ENCODE assay signal across 26 cellular contexts in the genomic region with DNA sequence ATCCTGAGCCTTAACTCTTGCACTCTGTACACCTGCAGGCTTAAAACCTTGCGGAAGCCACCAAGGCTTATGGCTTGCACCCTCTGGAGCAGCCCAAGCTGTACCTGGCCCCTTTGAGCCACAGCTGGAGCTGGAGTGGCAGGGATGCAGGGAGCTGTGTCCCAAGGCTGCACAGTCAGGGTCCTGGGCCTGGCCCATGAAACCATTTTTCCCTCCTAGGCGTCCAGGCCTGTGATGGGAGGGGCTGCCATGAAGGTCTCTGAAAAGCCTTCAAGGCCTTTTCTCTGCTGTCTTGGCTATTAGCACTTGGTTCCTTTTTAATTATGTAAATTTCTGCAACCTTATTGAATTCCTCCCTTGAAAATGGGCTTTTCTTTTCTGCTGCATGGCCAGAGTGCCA.
"Had no signal": no experiment of that assay in that cellular context is flagged by ENCODE, and none has a peak within 500 bp of the region (broad histone marks: within the 10 kb centered on the region; RNA-seq: fewer than 3 reads in every experiment).

No MANE protein-coding gene starts in this region.

- ATAC-seq: stimulated activated effector memory CD8-positive, alpha-beta T cell treated with anti-CD3 and anti-CD28 coated beads, Interleukin-12 subunit alpha, Interleukin-12 subunit beta, amount 100 ng/mL, for 72 hours; stimulated activated memory B cell treated with anti-CD40 and anti-IgM and Interleukin-4, amounts not matched to agents 10 μg/mL and 1 μg/mL and 100 μg/mL, for 72 hours; stimulated activated naive B cell treated with anti-CD40 and anti-IgM and Interleukin-4, amounts not matched to agents 10 μg/mL and 1 μg/mL and 100 μg/mL, for 72 hours; stimulated activated naive CD8-positive, alpha-beta T cell treated with anti-CD3 and anti-CD28 coated beads, Interleukin-15, amount 100 ng/mL, for 72 hours; stimulated activated naive CD8-positive, alpha-beta T cell treated with anti-CD3 and anti-CD28 coated beads, Interleukin-15, Interleukin-2, amounts not matched to agents 100 U/mL and 50 U/mL, for 24 hours; upper lobe of right lung had no signal

- H3K36me3 ChIP-seq: stomach, suprapubic skin, thoracic aorta, thyroid gland, tibial artery, tibial nerve, transverse colon, upper lobe of left lung, upper lobe of right lung, uterus, vagina had no signal

- H3K4me3 ChIP-seq: stomach, suprapubic skin, testis, thoracic aorta, thyroid gland, tibial artery, tibial nerve, transverse colon, upper lobe of left lung, upper lobe of right lung, uterus, vagina had no signal

- H3K27me3 ChIP-seq: stomach, testis, thyroid gland, tibial artery, tibial nerve, transverse colon, upper lobe of left lung, upper lobe of right lung, uterus, vagina had no signal

- H3K4me1 ChIP-seq: stomach, suprapubic skin, testis, thyroid gland, tibial artery, tibial nerve, transverse colon, upper lobe of left lung, upper lobe of right lung, uterus, vagina had no signal

- H3K9me3 ChIP-seq: testis, thoracic aorta, thyroid gland, tibial artery, tibial nerve, transverse colon, upper lobe of left lung, upper lobe of right lung, uterus, vagina had no signal

- H3K27ac ChIP-seq: stomach, suprapubic skin, testis, thoracic aorta, thyroid gland, tibial artery, tibial nerve, transverse colon, upper lobe of left lung, upper lobe of right lung, uterus, vagina had no signal

- DNase-seq: stimulated activated CD4-positive, alpha-beta T cell treated with anti-CD3 and anti-CD28 coated beads, Interleukin-2, amount 100 ng/mL, for 48 hours; stimulated activated CD4-positive, alpha-beta T cell treated with anti-CD3 and anti-CD28 coated beads, Interleukin-4, amount 100 ng/mL, for 1 hour; stimulated activated CD4-positive, alpha-beta T cell treated with anti-CD3 and anti-CD28 coated beads, Interleukin-4, amount 100 ng/mL, for 24 hours; stimulated activated CD4-positive, alpha-beta T cell treated with anti-CD3 and anti-CD28 coated beads, Interleukin-4, amount 100 ng/mL, for 4 hours; stimulated activated CD8-positive, alpha-beta memory T cell treated with anti-CD3 and anti-CD28 coated beads, Interleukin-4, amount 100 ng/mL, for 48 hours; stimulated activated naive B cell treated with anti-CD40 and anti-IgM and Interleukin-4, amounts not matched to agents 10 μg/mL and 1 μg/mL and 100 μg/mL, for 72 hours; stimulated activated naive CD4-positive, alpha-beta T cell; stimulated activated naive CD4-positive, alpha-beta T cell treated with Interleukin-2 at 50 U/mL for 16 hours; stimulated activated naive CD8-positive, alpha-beta T cell treated with anti-CD3 and anti-CD28 coated beads, Interleukin-15, amount 100 ng/mL, for 72 hours; stimulated activated naive CD8-positive, alpha-beta T cell treated with anti-CD3 and anti-CD28 coated beads, Interleukin-15, Interleukin-2, amounts not matched to agents 100 U/mL and 50 U/mL, for 24 hours; stomach; substantia nigra; testis; thyroid gland; tibial artery; transverse colon; trophoblast cell; upper lobe of left lung; upper lobe of right lung; uterus had no signal
